ENCODE assay signal across 1 cellular context in the genomic region with DNA sequence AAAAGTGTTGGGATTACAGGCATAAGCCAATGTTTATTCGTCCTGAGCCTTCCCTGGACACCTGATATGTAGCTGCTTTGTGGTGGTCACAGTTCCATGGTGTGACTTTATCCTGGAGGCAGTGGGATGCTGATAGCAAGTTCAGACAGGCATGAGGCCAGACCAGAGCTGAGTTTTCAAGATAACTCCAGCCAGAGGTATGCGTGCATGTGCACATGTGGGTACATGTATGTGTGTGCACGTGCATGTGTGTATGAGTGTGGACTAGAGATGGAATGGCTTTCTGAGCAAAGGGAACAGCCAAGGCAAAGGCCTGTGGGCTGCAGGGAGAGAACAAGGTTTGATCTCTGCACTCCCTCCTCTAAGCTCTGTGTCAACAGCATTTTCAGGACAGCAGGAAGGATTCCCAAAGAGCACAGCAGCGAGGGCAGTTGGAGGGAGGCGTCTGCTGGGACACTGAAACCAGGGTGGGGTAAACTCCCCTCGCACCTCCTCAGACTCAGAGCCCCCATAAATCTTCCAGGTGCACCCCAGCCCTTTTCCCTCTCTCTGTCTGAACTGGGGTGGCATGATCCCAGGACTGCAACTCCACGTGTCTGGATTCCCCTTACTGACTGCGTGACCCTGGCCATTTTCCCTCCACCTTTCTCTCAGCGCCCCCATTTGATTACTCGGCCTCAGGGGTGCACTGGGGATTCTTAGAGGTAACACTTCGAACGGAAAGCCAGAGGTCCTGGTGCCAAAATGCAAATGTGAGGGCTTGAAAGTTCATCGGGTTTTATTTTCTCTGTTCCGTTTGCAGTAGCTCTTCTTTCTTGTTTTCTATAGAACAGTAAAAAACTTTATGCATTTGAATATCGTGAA.
TF ChIP-seq lines count a peak whose summit lies in the region.

No MANE protein-coding gene starts in this region.

TF ChIP-seq in HepG2, 621 proteins besides CTCF, POLR2A, EP300 and RAD21 (continued from another document):
- TF ChIP-seq EEA1 (CRISPR knock-in tag; IDR thresholded peaks at IDR 0.05; ENCODE audit: borderline replicate concordance) (no peak), ZNF589 (CRISPR knock-in tag; conservative IDR thresholded peaks at IDR 0.05) (no peak), ZNF431 (CRISPR knock-in tag; IDR thresholded peaks at IDR 0.05; ENCODE audit: borderline replicate concordance, low read depth) (peak; percentile 44; the same call in 1 of the 2 replicates), IRX3 (CRISPR knock-in tag; IDR thresholded peaks at IDR 0.05; ENCODE audit: borderline replicate concordance, low read depth) (no peak), ZFP36L2 (CRISPR knock-in tag; IDR thresholded peaks at IDR 0.05) (no peak), FOXA1 (IDR thresholded peaks at IDR 0.05) (no peak), FOXA1 (CRISPR knock-in tag; IDR thresholded peaks at IDR 0.05) (peak; percentile 97), ZNF292 (CRISPR knock-in tag; IDR thresholded peaks at IDR 0.05; ENCODE audit: borderline replicate concordance, low read depth) (peak; percentile 99)
- TF ChIP-seq, protein P1, sequence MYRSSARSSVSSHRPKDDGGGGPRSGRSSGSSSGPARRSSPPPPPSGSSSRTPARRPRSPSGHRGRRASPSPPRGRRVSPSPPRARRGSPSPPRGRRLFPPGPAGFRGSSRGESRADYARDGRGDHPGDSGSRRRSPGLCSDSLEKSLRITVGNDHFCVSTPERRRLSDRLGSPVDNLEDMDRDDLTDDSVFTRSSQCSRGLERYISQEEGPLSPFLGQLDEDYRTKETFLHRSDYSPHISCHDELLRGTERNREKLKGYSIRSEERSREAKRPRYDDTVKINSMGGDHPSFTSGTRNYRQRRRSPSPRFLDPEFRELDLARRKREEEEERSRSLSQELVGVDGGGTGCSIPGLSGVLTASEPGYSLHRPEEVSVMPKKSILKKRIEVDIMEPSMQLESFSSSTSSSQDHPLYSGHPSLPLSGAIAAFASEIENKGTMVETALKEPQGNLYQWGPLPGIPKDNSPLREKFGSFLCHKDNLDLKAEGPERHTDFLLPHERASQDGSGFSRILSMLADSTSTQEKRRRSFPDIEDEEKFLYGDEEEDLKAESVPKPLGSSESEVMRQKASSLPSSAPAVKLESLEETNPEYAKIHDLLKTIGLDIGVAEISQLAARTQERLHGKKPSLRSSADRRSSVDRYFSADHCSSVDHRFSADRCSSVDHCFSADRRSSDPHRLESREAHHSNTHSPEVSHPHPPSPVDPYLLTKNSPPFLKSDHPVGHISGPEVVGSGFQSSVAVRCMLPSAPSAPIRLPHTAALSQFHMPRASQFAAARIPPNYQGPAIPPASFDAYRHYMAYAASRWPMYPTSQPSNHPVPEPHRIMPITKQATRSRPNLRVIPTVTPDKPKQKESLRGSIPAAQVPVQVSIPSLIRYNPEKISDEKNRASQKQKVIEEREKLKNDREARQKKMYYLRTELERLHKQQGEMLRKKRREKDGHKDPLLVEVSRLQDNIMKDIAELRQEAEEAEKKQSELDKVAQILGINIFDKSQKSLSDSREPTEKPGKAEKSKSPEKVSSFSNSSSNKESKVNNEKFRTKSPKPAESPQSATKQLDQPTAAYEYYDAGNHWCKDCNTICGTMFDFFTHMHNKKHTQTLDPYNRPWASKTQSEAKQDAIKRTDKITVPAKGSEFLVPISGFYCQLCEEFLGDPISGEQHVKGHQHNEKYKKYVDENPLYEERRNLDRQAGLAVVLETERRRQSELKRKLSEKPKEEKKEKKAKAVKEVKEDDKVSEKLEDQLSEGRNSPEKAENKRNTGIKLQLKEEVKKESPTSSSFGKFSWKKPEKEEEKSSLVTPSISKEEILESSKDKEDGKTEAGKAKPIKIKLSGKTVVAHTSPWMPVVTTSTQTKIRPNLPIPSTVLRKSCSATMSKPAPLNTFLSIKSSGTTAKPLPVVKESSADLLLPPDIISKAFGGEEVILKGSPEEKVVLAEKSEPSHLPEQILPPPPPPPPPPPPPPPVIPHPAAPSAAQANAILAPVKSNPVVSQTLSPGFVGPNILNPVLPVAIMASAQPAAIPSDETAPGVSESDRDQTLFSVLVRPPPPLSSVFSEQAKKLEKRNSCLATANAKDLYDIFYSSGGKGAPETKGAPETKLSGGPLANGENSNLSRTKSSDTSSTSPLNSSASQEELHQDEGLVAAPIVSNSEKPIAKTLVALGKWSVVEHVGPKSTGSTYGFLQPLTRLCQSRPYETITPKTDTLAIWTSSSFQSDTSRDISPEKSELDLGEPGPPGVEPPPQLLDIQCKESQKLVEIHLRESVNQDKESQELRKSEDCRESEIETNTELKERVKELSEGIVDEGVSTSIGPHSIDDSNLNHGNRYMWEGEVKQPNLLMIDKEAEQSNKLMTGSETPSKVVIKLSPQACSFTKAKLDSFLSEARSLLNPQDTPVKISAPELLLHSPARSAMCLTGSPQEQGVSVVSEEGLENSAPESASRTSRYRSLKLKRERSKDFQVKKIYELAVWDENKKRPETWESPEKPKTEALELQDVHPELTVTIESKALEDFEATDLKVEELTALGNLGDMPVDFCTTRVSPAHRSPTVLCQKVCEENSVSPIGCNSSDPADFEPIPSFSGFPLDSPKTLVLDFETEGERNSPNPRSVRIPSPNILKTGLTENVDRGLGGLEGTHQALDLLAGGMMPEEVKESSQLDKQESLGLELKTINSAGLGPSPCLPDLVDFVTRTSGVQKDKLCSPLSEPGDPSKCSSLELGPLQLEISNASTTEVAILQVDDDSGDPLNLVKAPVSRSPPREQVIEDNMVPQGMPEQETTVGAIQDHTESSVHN (CRISPR knock-in tag; IDR thresholded peaks at IDR 0.05): 0 out of 2 replicates have a peak, but pooled peaks have one; percentile 36
- TF ChIP-seq, protein P2, sequence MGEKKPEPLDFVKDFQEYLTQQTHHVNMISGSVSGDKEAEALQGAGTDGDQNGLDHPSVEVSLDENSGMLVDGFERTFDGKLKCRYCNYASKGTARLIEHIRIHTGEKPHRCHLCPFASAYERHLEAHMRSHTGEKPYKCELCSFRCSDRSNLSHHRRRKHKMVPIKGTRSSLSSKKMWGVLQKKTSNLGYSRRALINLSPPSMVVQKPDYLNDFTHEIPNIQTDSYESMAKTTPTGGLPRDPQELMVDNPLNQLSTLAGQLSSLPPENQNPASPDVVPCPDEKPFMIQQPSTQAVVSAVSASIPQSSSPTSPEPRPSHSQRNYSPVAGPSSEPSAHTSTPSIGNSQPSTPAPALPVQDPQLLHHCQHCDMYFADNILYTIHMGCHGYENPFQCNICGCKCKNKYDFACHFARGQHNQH (CRISPR knock-in tag; IDR thresholded peaks at IDR 0.05): 0 out of 2 replicates have a peak, but pooled peaks have one; percentile 41
